In genomic region chr18:29841631-29842030, GRCh38 we compare ENCODE assay signal across 12 cellular contexts.
DNase-seq lines count a peak whose midpoint lies in the region; ATAC-seq and TF ChIP-seq lines count a peak whose summit lies in the region.
"Had no signal": no experiment of that assay in that cellular context is flagged by ENCODE, and none has a peak within 500 bp of the region (broad histone marks: within the 10 kb centered on the region; RNA-seq: fewer than 3 reads in every experiment).

No MANE protein-coding gene starts in this region.

- no peaks in the 10 kb centered on the region for H3K36me3 ChIP-seq in ACC112 (ENCODE audit: insufficient read depth, low read length)
- no peaks in the 10 kb centered on the region for H3K36me3 ChIP-seq in mammary epithelial cell (ENCODE audit: insufficient read depth, low read length)
- H3K36me3 ChIP-seq: BLaER1 treated with 17β-estradiol and CSF1 and Interleukin-3, amounts not matched to agents 10 nM and 100 nM had no signal

- H3K27ac ChIP-seq in ACC112 (ENCODE audit: low read depth, low read length) (peak overlapping the region; percentile 22; the same call in 1 of the 2 replicates), mammary epithelial cell (ENCODE audit: insufficient read depth, low read depth, low read length) (no peak overlapping the region)
- H3K27ac ChIP-seq: BLaER1 treated with 17β-estradiol and CSF1 and Interleukin-3, amounts not matched to agents 10 nM and 100 nM had no signal

- 3% methylated on average over 3 of the region's 3 CpGs for WGBS in mammary epithelial cell (ENCODE audit: low coverage, missing lambda C conversion rate)

- no peak for TF ChIP-seq CTCF in mammary epithelial cell (conservative IDR thresholded peaks at IDR 0.05 in 1 of 2, IDR thresholded peaks at IDR 0.05 in 1 of 2; ENCODE audit: extremely low read depth in 1 of 2, insufficient read depth in 1 of 2, low read depth in 1 of 2, low read length in 2 of 2)

- H3K9ac ChIP-seq in mammary epithelial cell (ENCODE audit: insufficient read depth, low read length), result no peak overlapping the region
- H3K9ac ChIP-seq: BLaER1 treated with 17β-estradiol and CSF1 and Interleukin-3, amounts not matched to agents 10 nM and 100 nM had no signal

- no peaks in the 10 kb centered on the region for H3K9me3 ChIP-seq in mammary epithelial cell (replicated peaks; ENCODE audit: insufficient read depth, low read length)

- H3K4me3 ChIP-seq in ACC112 (ENCODE audit: low read depth, low read length) (no peak overlapping the region), mammary epithelial cell (replicated peaks in 1 of 3; ENCODE audit: insufficient read depth in 1 of 3, low read depth in 2 of 3, low read length in 3 of 3) (no peak overlapping the region), skeletal muscle cell (ENCODE audit: low read depth, low read length) (no peak overlapping the region)
- H3K4me3 ChIP-seq: BLaER1 treated with 17β-estradiol and CSF1 and Interleukin-3, amounts not matched to agents 10 nM and 100 nM had no signal

- H3K79me2 ChIP-seq in ACC112 (ENCODE audit: control insufficient read depth, insufficient read depth, low read length, unreplicated experiment), result no peaks in the 10 kb centered on the region
- H3K79me2 ChIP-seq in mammary epithelial cell (ENCODE audit: insufficient read depth, low read length), result no peaks in the 10 kb centered on the region

- no peaks in the 10 kb centered on the region for H4K20me1 ChIP-seq in mammary epithelial cell (ENCODE audit: insufficient read depth, low read length)
- H4K20me1 ChIP-seq: BLaER1 treated with 17β-estradiol and CSF1 and Interleukin-3, amounts not matched to agents 10 nM and 100 nM had no signal

- DNase-seq in LHCN-M2 (ENCODE audit: low read depth) (peak; percentile 41), mammary epithelial cell (peak; percentile 54), skeletal muscle cell (ENCODE audit: low read depth) (peak; percentile 31), COLO668 (lab: John Stamatoyannopoulos, UW; ENCODE audit: unreplicated experiment) (no peak)
- DNase-seq: 8988T; CD8-positive, alpha-beta T cell; COR-L47; H9 had no signal

- H3K27me3 ChIP-seq in ACC112 (ENCODE audit: insufficient read depth, low read length) (no peaks in the 10 kb centered on the region), mammary epithelial cell (ENCODE audit: insufficient read depth, low read length) (no peaks in the 10 kb centered on the region)
- H3K27me3 ChIP-seq: BLaER1 treated with 17β-estradiol and CSF1 and Interleukin-3, amounts not matched to agents 10 nM and 100 nM had no signal

- intact Hi-C loops in mammary epithelial cell (cut with micrococcal nuclease), result no loop called here

- H3K4me2 ChIP-seq in mammary epithelial cell (ENCODE audit: insufficient read depth, low read depth, low read length), result no peak overlapping the region
- H3K4me2 ChIP-seq: BLaER1 treated with 17β-estradiol and CSF1 and Interleukin-3, amounts not matched to agents 10 nM and 100 nM had no signal

- in situ Hi-C loops in mammary epithelial cell (cut with MboI; ENCODE audit: low sequenced_read_pairs in 2 of 2), result no loop called here

- no peak for ATAC-seq in GM21381 (IDR thresholded peaks at IDR 0.05; ENCODE audit: unreplicated experiment)
- no peak for ATAC-seq in GM18520 (IDR thresholded peaks at IDR 0.05; ENCODE audit: unreplicated experiment)
- ATAC-seq: CD8-positive, alpha-beta T cell had no signal

- no TSS peak for BruUV-seq in mammary epithelial cell (replicated peaks; lab: Mats Ljungman, UMichigan)

- dilution Hi-C loops in mammary epithelial cell (cut with HindIII; ENCODE audit: low sequenced_read_pairs), result no loop called here

- H2AFZ ChIP-seq in ACC112 (ENCODE audit: low read length, unreplicated experiment) (no peak overlapping the region), mammary epithelial cell (ENCODE audit: low read depth, low read length) (peak overlapping the region; percentile 27)

- CTCF ChIA-PET in mammary epithelial cell (lab: Charles Lee; ENCODE audit: low non-redundant PET), result no interaction called here

- peaks cover 29% of the 10 kb centered on the region for H3K4me1 ChIP-seq in ACC112 (ENCODE audit: control insufficient read depth, insufficient read depth, low read length, unreplicated experiment)
- peaks cover 13% of the 10 kb centered on the region for H3K4me1 ChIP-seq in mammary epithelial cell (ENCODE audit: insufficient read depth, low read length)
- H3K4me1 ChIP-seq: BLaER1 treated with 17β-estradiol and CSF1 and Interleukin-3, amounts not matched to agents 10 nM and 100 nM had no signal
